ENCODE assay signal across 15 cellular contexts in the genomic region with DNA sequence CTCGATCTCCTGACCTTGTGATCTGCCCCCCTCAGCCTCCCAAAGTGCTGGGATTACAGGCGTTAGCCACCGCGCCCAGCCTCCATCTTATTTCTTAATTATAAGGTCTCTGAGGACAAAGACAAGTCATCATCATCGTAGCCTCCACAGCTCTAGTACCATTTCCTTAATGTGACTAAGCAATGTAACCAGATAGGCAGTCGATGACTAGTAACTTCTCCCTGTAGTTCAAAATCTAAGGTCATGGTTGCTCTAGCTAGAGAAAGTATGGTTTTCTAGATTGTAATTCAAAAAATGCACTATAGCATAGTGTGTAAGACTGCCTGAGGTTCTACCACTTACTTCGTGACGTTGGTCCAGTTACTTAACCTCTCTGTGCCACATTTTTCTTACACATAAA.
"Had no signal": no experiment of that assay in that cellular context is flagged by ENCODE, and none has a peak within 500 bp of the region (broad histone marks: within the 10 kb centered on the region; RNA-seq: fewer than 3 reads in every experiment).

No MANE protein-coding gene starts in this region.

- H3K9ac ChIP-seq: neural progenitor cell had no signal

- H2AFZ ChIP-seq: neural progenitor cell had no signal

- ATAC-seq: left cardiac atrium; lower lobe of right lung; pancreas; stimulated activated naive CD8-positive, alpha-beta T cell treated with anti-CD3 and anti-CD28 coated beads, Interleukin-15, amount 100 ng/mL, for 72 hours had no signal

- H3K27me3 ChIP-seq: pancreas, vagina had no signal

- H3K4me1 ChIP-seq: lower lobe of right lung had no signal

- H3K36me3 ChIP-seq: neural progenitor cell, pancreas, vagina had no signal

- DNase-seq: activated CD4-positive, alpha-beta memory T cell treated with anti-CD3 and anti-CD28 coated beads for 36 hours; activated CD4-positive, CD25-positive, alpha-beta regulatory T cell treated with anti-CD3 and anti-CD28 coated beads, Interleukin-2, amount 50 U/mL, for 72 hours; activated CD8-positive, alpha-beta memory T cell treated with anti-CD3 and anti-CD28 coated beads, Interleukin-2, amount 50 U/mL, for 4 hours; activated naive CD4-positive, alpha-beta T cell; central memory CD4-positive, alpha-beta T cell; effector memory CD4-positive, alpha-beta T cell; left cardiac atrium; lower lobe of right lung; midbrain; pancreas; stimulated activated CD4-positive, alpha-beta T cell treated with anti-CD3 and anti-CD28 coated beads, Interleukin-15, amount 100 ng/mL, for 24 hours; stimulated activated CD4-positive, alpha-beta T cell treated with anti-CD3 and anti-CD28 coated beads, Interleukin-4, amount 100 ng/mL, for 4 hours; stimulated activated naive CD8-positive, alpha-beta T cell treated with anti-CD3 and anti-CD28 coated beads, Interleukin-15, amount 100 ng/mL, for 72 hours had no signal

- H3K27ac ChIP-seq: lower lobe of right lung, neural progenitor cell, pancreas, vagina had no signal

- H3K9me3 ChIP-seq: lower lobe of right lung, pancreas, vagina had no signal

- H3K4me2 ChIP-seq: neural progenitor cell had no signal

- H3K4me3 ChIP-seq: lower lobe of right lung, neural progenitor cell, pancreas, vagina had no signal
